ENCODE assay signal across 1 cellular context in genomic region chr12:13177896-13178295, GRCh38.
TF ChIP-seq lines count a peak whose summit lies in the region.

No MANE protein-coding gene starts in this region.

TF ChIP-seq in GM23338, 12 proteins besides CTCF, POLR2A, EP300 and RAD21 (continued from another document):
- no peak for TF ChIP-seq ETS1 (IDR thresholded peaks at IDR 0.05)
- TF ChIP-seq ZNF462 (CRISPR knock-in tag; IDR thresholded peaks at IDR 0.05) = no peak
- no peak for TF ChIP-seq CREB1 (CRISPR knock-in tag; IDR thresholded peaks at IDR 0.05; ENCODE audit: low read depth)
TF ChIP-seq in GM23338: peak in this region for 0.
